ENCODE assay signal across 19 cellular contexts in the genomic region with DNA sequence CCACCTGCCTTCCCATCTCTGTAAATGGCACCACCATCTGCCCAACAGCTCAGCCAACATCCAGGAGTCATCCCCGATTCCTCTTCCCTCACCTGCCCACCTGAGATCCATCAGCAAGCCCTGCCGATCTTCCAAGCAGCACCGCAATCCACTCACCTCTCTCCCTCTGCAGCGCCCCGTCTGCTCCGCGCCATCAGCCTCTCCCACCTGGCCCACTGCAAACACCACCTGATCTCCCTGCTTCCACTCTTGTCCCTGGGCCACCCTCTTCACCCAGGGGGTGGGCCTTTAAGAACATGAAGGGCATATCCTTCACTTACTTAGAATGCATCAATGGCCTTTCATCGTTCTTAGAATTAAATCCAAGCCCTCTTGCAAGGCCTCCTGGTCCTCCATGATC.
DNase-seq lines count a peak whose midpoint lies in the region; ATAC-seq lines count a peak whose summit lies in the region.
"Had no signal": no experiment of that assay in that cellular context is flagged by ENCODE, and none has a peak within 500 bp of the region (broad histone marks: within the 10 kb centered on the region; RNA-seq: fewer than 3 reads in every experiment).

No MANE protein-coding gene starts in this region.

- no peak overlapping the region for H3K56ac ChIP-seq in mesendoderm (ENCODE audit: low read length)

- intact Hi-C loops in sciatic nerve (cut with DNase I), result no loop called here

- no peak overlapping the region for H3K4me3 ChIP-seq in mesendoderm (ENCODE audit: low read length)
- H3K4me3 ChIP-seq: BLaER1 treated with 17β-estradiol and CSF1 and Interleukin-3, amounts not matched to agents 10 nM and 100 nM; GM12878; HAP-1 had no signal

- no peak overlapping the region for H3K4me2 ChIP-seq in mesendoderm (ENCODE audit: low read length)
- H3K4me2 ChIP-seq: BLaER1 treated with 17β-estradiol and CSF1 and Interleukin-3, amounts not matched to agents 10 nM and 100 nM had no signal

- H2AK5ac ChIP-seq in mesendoderm (ENCODE audit: low read length), result peak overlapping the region; percentile 33

- no peak overlapping the region for H3K9ac ChIP-seq in mesendoderm (ENCODE audit: low read length)
- H3K9ac ChIP-seq: BLaER1 treated with 17β-estradiol and CSF1 and Interleukin-3, amounts not matched to agents 10 nM and 100 nM had no signal

- no CpG with 5 or more reads among the region's 8 CpGs for WGBS in mesendoderm (ENCODE audit: extremely low coverage, insufficient coverage, low lambda C conversion rate)

- no peak overlapping the region for H4K8ac ChIP-seq in mesendoderm (ENCODE audit: low read depth, low read length)

- H3K79me2 ChIP-seq in mesendoderm (ENCODE audit: control insufficient read depth, insufficient read depth, low read length), result no peaks in the 10 kb centered on the region

- H3K27me3 ChIP-seq in mesendoderm (ENCODE audit: insufficient read depth, low read length, poor library complexity), result no peaks in the 10 kb centered on the region
- H3K27me3 ChIP-seq: BLaER1 treated with 17β-estradiol and CSF1 and Interleukin-3, amounts not matched to agents 10 nM and 100 nM had no signal

- no peaks in the 10 kb centered on the region for H3K4me1 ChIP-seq in mesendoderm (ENCODE audit: control insufficient read depth, low read depth, low read length)

- no peaks in the 10 kb centered on the region for H3K79me1 ChIP-seq in mesendoderm (ENCODE audit: low read length)

- H4K5ac ChIP-seq in mesendoderm (ENCODE audit: low read length), result no peak overlapping the region

- H3K27ac ChIP-seq in mesendoderm (ENCODE audit: low read depth, low read length), result no peak overlapping the region
- H3K27ac ChIP-seq: BLaER1 treated with 17β-estradiol and CSF1 and Interleukin-3, amounts not matched to agents 10 nM and 100 nM; HL-60 had no signal

- no peak overlapping the region for H3K4ac ChIP-seq in mesendoderm (ENCODE audit: low read depth, low read length)

- no peaks in the 10 kb centered on the region for H3K36me3 ChIP-seq in mesendoderm (ENCODE audit: control insufficient read depth, insufficient read depth, low read length)
- H3K36me3 ChIP-seq: BLaER1 treated with 17β-estradiol and CSF1 and Interleukin-3, amounts not matched to agents 10 nM and 100 nM; HAP-1 had no signal

- no peak overlapping the region for H3K23ac ChIP-seq in mesendoderm (ENCODE audit: low read length)

- DNase-seq in activated effector memory CD4-positive, alpha-beta T cell treated with anti-CD3 and anti-CD28 coated beads, Interleukin-2, amount 50 U/mL, for 16 hours, result peak; percentile 37
- no peak for DNase-seq in activated effector memory CD4-positive, alpha-beta T cell treated with Interleukin-2 at 50 U/mL for 16 hours
- DNase-seq in NCI-H2171 (lab: John Stamatoyannopoulos, UW) (peak; percentile 30), mesendoderm (no peak), sciatic nerve (ENCODE audit: low spot score) (peak; percentile 53), AG20443 (ENCODE audit: low spot score) (no peak), putamen (ENCODE audit: low spot score) (no peak)
- DNase-seq: 8988T; Calu3; CD8-positive, alpha-beta T cell; DMS53; DND-41; EL; IMR-90 had no signal

- no peak overlapping the region for H2BK5ac ChIP-seq in mesendoderm (ENCODE audit: low read length)

- no peak overlapping the region for H3K18ac ChIP-seq in mesendoderm (ENCODE audit: low read length)

- no peak overlapping the region for H2BK15ac ChIP-seq in mesendoderm (replicated peaks; ENCODE audit: low read depth)

- H2BK120ac ChIP-seq in mesendoderm (ENCODE audit: low read depth, low read length), result no peak overlapping the region

- ATAC-seq in sciatic nerve, result no peak
- no peak for ATAC-seq in HG02885 (IDR thresholded peaks at IDR 0.05; ENCODE audit: poor library complexity, unreplicated experiment)
- ATAC-seq: CD8-positive, alpha-beta T cell; GM12878 had no signal

Comparison
In these comparisons a context has a peak if more than half of its experiments do, and no peak if none do; other contexts are left out.
1. DNase-seq: peak in activated effector memory CD4-positive, alpha-beta T cell treated with anti-CD3 and anti-CD28 coated beads, Interleukin-2, amount 50 U/mL, for 16 hours (single experiment), NCI-H2171 (single experiment) and sciatic nerve (single experiment); none in activated effector memory CD4-positive, alpha-beta T cell treated with Interleukin-2 at 50 U/mL for 16 hours (single experiment), mesendoderm (single experiment), AG20443 (single experiment) and putamen (single experiment).